1 cellular context compared by ENCODE assay signal in genomic region chr10:68471586-68472408, GRCh38.
TF ChIP-seq lines count a peak whose summit lies in the region.

DNA2 (minus strand) TSS chr10:68471973; CDS start chr10:68471864, 109 bp downstream.

TF ChIP-seq in Ishikawa, 13 proteins besides CTCF, POLR2A, EP300 and RAD21 (continued from another document):
- TF ChIP-seq CEBPB (IDR thresholded peaks at IDR 0.05) (no peak), CREB1 (IDR thresholded peaks at IDR 0.05; ENCODE audit: low read depth) (no peak), MAX (IDR thresholded peaks at IDR 0.05) (peak; percentile 99), TAF1 (IDR thresholded peaks at IDR 0.05; ENCODE audit: low read depth) (peak; percentile 48), ZBTB7A (IDR thresholded peaks at IDR 0.05; ENCODE audit: low read depth) (no peak), YY1 (IDR thresholded peaks at IDR 0.05; ENCODE audit: low read depth) (no peak)
